In the genomic region with DNA sequence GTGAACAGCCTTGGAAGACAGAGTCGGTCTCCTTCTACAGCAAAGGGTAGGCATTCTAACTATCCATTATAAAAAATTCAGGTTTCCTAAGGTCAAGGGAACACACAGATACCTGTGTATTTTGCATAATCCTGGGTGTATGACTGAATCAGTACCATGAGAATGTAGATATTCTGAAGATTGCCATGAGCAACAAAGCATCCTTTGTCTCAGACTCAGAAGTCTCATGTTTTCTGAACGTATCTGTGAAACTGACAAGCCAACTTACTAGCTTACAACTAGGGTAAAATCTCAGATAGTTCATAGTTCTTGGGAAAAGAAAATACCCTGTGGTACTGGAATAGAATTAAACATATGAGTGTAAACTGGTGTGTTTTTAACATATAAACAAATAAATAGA, we compare ENCODE assay signal across 1 cellular context.
TF ChIP-seq lines count a peak whose summit lies in the region.

No MANE protein-coding gene starts in this region.

TF ChIP-seq in HepG2, 621 proteins besides CTCF, POLR2A, EP300 and RAD21:
- TF ChIP-seq ZNF414 (CRISPR knock-in tag; IDR thresholded peaks at IDR 0.05) (no peak), ZNF710 (CRISPR knock-in tag; IDR thresholded peaks at IDR 0.05; ENCODE audit: borderline replicate concordance) (no peak), YEATS4 (CRISPR knock-in tag; IDR thresholded peaks at IDR 0.05; ENCODE audit: borderline replicate concordance) (no peak), ZNF333 (CRISPR knock-in tag; IDR thresholded peaks at IDR 0.05; ENCODE audit: borderline replicate concordance) (no peak), ZNF552 (CRISPR knock-in tag; IDR thresholded peaks at IDR 0.05; ENCODE audit: borderline replicate concordance) (no peak), CBX1 (IDR thresholded peaks at IDR 0.05; ENCODE audit: low read depth) (no peak), MAFG (CRISPR knock-in tag; IDR thresholded peaks at IDR 0.05) (no peak), ZNF160 (CRISPR knock-in tag; IDR thresholded peaks at IDR 0.05) (no peak), HNF4G (IDR thresholded peaks at IDR 0.05; ENCODE audit: borderline replicate concordance, low read depth, low read length) (no peak), HNF4G (CRISPR knock-in tag; IDR thresholded peaks at IDR 0.05; ENCODE audit: borderline replicate concordance, low read depth) (no peak)
- TF ChIP-seq, protein P1, sequence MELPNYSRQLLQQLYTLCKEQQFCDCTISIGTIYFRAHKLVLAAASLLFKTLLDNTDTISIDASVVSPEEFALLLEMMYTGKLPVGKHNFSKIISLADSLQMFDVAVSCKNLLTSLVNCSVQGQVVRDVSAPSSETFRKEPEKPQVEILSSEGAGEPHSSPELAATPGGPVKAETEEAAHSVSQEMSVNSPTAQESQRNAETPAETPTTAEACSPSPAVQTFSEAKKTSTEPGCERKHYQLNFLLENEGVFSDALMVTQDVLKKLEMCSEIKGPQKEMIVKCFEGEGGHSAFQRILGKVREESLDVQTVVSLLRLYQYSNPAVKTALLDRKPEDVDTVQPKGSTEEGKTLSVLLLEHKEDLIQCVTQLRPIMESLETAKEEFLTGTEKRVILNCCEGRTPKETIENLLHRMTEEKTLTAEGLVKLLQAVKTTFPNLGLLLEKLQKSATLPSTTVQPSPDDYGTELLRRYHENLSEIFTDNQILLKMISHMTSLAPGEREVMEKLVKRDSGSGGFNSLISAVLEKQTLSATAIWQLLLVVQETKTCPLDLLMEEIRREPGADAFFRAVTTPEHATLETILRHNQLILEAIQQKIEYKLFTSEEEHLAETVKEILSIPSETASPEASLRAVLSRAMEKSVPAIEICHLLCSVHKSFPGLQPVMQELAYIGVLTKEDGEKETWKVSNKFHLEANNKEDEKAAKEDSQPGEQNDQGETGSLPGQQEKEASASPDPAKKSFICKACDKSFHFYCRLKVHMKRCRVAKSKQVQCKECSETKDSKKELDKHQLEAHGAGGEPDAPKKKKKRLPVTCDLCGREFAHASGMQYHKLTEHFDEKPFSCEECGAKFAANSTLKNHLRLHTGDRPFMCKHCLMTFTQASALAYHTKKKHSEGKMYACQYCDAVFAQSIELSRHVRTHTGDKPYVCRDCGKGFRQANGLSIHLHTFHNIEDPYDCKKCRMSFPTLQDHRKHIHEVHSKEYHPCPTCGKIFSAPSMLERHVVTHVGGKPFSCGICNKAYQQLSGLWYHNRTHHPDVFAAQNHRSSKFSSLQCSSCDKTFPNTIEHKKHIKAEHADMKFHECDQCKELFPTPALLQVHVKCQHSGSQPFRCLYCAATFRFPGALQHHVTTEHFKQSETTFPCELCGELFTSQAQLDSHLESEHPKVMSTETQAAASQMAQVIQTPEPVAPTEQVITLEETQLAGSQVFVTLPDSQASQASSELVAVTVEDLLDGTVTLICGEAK (IDR thresholded peaks at IDR 0.05), result no peak
- TF ChIP-seq, protein P1 (CRISPR knock-in tag; IDR thresholded peaks at IDR 0.05), result no peak
TF ChIP-seq in HepG2: peak in this region for 0.
